Comparison of ENCODE assay signal across 1 cellular context in the genomic region with DNA sequence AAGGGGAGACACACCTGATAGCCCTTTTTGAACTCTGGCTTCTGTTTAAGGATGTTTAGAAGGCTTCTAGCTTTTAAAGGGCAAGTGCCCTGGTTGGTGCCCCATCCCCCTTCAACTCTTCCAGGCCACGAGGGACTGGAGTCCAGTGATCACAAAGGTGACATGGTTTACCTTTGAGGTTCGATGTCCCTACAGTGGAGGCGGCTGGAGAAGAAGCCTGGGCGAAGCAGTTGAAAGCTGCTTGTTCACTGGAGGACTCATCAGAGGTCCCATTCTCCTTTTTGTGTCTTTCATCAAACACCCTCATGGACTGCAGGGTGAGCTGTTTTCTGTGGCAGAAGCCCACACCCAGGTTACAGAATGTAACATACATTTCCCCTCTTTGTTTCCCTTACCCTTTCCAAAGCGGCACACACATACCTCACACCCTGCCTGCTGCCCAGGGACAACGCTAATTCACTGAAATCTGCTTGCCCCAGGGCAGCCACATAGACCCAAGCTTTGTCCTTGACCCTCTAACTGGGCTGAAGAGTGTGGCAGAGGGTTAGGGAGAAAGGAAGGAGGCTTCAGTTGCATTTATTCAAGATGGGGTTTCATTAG.
TF ChIP-seq lines count a peak whose summit lies in the region.

No MANE protein-coding gene starts in this region.

TF ChIP-seq in IMR-90, 13 proteins besides CTCF, POLR2A, EP300 and RAD21:
- TF ChIP-seq RFX5 (IDR thresholded peaks at IDR 0.05; ENCODE audit: low read depth, low read length) (no peak), CHD1 (IDR thresholded peaks at IDR 0.05; ENCODE audit: low read depth, low read length) (no peak), MAZ (IDR thresholded peaks at IDR 0.05; ENCODE audit: borderline replicate concordance, low read depth, low read length) (no peak), NFE2L2 (IDR thresholded peaks at IDR 0.05; ENCODE audit: low read depth, low read length) (no peak), SMC3 (IDR thresholded peaks at IDR 0.05; ENCODE audit: low read depth, low read length) (no peak), BHLHE40 (IDR thresholded peaks at IDR 0.05; ENCODE audit: low read depth, low read length) (no peak), FOS (IDR thresholded peaks at IDR 0.05; ENCODE audit: low read depth, low read length) (no peak), RCOR1 (IDR thresholded peaks at IDR 0.05; ENCODE audit: insufficient replicate concordance, low read length) (no peak), MAFK (IDR thresholded peaks at IDR 0.05; ENCODE audit: low read depth, low read length) (no peak), MXI1 (IDR thresholded peaks at IDR 0.05; ENCODE audit: borderline replicate concordance, low read depth, low read length) (no peak), CEBPB (IDR thresholded peaks at IDR 0.05; ENCODE audit: low read depth, low read length) (no peak)
- TF ChIP-seq, protein P1, sequence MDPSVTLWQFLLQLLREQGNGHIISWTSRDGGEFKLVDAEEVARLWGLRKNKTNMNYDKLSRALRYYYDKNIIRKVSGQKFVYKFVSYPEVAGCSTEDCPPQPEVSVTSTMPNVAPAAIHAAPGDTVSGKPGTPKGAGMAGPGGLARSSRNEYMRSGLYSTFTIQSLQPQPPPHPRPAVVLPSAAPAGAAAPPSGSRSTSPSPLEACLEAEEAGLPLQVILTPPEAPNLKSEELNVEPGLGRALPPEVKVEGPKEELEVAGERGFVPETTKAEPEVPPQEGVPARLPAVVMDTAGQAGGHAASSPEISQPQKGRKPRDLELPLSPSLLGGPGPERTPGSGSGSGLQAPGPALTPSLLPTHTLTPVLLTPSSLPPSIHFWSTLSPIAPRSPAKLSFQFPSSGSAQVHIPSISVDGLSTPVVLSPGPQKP (IDR thresholded peaks at IDR 0.05; ENCODE audit: borderline replicate concordance, low read depth, low read length): no peak
- TF ChIP-seq, protein P2, sequence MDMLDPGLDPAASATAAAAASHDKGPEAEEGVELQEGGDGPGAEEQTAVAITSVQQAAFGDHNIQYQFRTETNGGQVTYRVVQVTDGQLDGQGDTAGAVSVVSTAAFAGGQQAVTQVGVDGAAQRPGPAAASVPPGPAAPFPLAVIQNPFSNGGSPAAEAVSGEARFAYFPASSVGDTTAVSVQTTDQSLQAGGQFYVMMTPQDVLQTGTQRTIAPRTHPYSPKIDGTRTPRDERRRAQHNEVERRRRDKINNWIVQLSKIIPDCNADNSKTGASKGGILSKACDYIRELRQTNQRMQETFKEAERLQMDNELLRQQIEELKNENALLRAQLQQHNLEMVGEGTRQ (IDR thresholded peaks at IDR 0.05; ENCODE audit: low read depth, low read length): no peak
